27 cellular contexts compared by ENCODE assay signal in the genomic region with DNA sequence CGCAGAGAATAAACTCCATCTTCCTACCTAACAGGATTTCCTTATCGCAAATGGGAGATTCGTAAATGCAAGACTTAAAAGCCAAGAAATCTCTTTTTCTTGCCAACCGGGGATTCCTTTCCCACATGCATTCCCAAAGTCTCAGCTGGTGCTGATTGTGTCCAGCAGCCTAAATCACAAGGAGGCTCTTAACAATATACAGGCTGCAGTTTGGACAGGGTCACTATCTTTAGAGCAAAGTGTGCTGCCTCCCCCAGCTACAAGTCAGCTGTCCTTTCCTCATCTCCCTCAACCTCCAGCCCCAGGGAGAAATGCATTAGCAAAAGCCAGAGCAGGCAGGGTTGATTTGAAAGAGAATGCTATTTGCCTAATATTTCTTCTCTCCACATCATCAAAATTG.
"Had no signal": no experiment of that assay in that cellular context is flagged by ENCODE, and none has a peak within 500 bp of the region (broad histone marks: within the 10 kb centered on the region; RNA-seq: fewer than 3 reads in every experiment).

No MANE protein-coding gene starts in this region.

- ATAC-seq: activated T-cell treated with anti-CD3 and anti-CD28 coated beads, Interleukin-2, amount 50 U/mL, for 72 hours; body of pancreas; Panc1; Right ventricle myocardium inferior had no signal

- H3K4me1 ChIP-seq: body of pancreas had no signal

- FAIRE-seq: bronchial epithelial cell had no signal

- H3K9me3 ChIP-seq: body of pancreas had no signal

- H3K27ac Mint-ChIP-seq: activated B cell treated with CpG ODN at 0.5 μM for 24 hours; activated CD4-positive, alpha-beta memory T cell treated with anti-CD3 and anti-CD28 coated beads, Interleukin-2, amount 10 ng/mL, durations not matched to agents 7 days and 5 days; activated naive CD8-positive, alpha-beta T cell treated with anti-CD3 and anti-CD28 coated beads, Interleukin-2, amount 10 ng/mL, durations not matched to agents 7 days and 5 days; activated T-cell treated with anti-CD3 and anti-CD28 coated beads, Interleukin-2, amount 50 U/mL, for 72 hours; T-helper 1 cell treated with Interleukin-12 subunit alpha and Interleukin-12 subunit beta and Interleukin-4 antibody, amounts not matched to agents 30 μg/mL and 1 μg/mL, for 36 hours had no signal

- H3K4me3 Mint-ChIP-seq: activated B cell treated with CpG ODN at 0.5 μM for 24 hours; activated CD4-positive, alpha-beta memory T cell treated with anti-CD3 and anti-CD28 coated beads, Interleukin-2, amount 10 ng/mL, durations not matched to agents 7 days and 5 days; activated naive CD8-positive, alpha-beta T cell treated with anti-CD3 and anti-CD28 coated beads, Interleukin-2, amount 10 ng/mL, durations not matched to agents 7 days and 5 days; activated T-cell treated with anti-CD3 and anti-CD28 coated beads, Interleukin-2, amount 50 U/mL, for 72 hours; T-helper 1 cell treated with Interleukin-12 subunit alpha and Interleukin-12 subunit beta and Interleukin-4 antibody, amounts not matched to agents 30 μg/mL and 1 μg/mL, for 36 hours had no signal

- H3K27me3 Mint-ChIP-seq: activated B cell treated with CpG ODN at 0.5 μM for 24 hours; activated CD4-positive, alpha-beta memory T cell treated with anti-CD3 and anti-CD28 coated beads, Interleukin-2, amount 10 ng/mL, durations not matched to agents 7 days and 5 days; activated naive CD8-positive, alpha-beta T cell treated with anti-CD3 and anti-CD28 coated beads, Interleukin-2, amount 10 ng/mL, durations not matched to agents 7 days and 5 days had no signal

- H3K36me3 Mint-ChIP-seq: activated naive CD8-positive, alpha-beta T cell treated with anti-CD3 and anti-CD28 coated beads, Interleukin-2, amount 10 ng/mL, durations not matched to agents 7 days and 5 days had no signal

- DNase-seq: activated B cell treated with CpG ODN at 0.5 μM for 24 hours; activated CD4-positive, alpha-beta memory T cell treated with anti-CD3 and anti-CD28 coated beads, Interleukin-2, amount 10 ng/mL, durations not matched to agents 7 days and 5 days; activated CD4-positive, alpha-beta T cell treated with anti-CD3 and anti-CD28 coated beads, Interleukin-2, amount 50 U/mL, for 1 hour; activated naive CD4-positive, alpha-beta T cell treated with anti-CD3 and anti-CD28 coated beads, Interleukin-2, amount 50 U/mL, for 16 hours; activated naive CD8-positive, alpha-beta T cell treated with anti-CD3 and anti-CD28 coated beads, Interleukin-2, amount 10 ng/mL, durations not matched to agents 7 days and 5 days; activated T-cell treated with anti-CD3 and anti-CD28 coated beads for 4 hours; activated T-cell treated with anti-CD3 and anti-CD28 coated beads, Interleukin-2, amount 50 U/mL, for 72 hours; aorta; body of pancreas; MM.1S; NCI-H1105; NCI-H1436; NCI-H1694 treated with DMSO at 0.1 percent for 48 hours; NCI-H2029 treated with DMSO at 0.1 percent for 48 hours; NCI-H345; NCI-H510A; NCI-H526 treated with DMSO at 0.1 percent for 48 hours; NK-92 treated with Interleukin-12 subunit alpha and Interleukin-12 subunit beta, amount 100 ng/mL, for 24 hours; OCI-M1; RPMI8226; SW 1271 had no signal

- H3K4me2 ChIP-seq: KMS-11 had no signal

- H3K9me3 Mint-ChIP-seq: activated B cell treated with CpG ODN at 0.5 μM for 24 hours; activated CD4-positive, alpha-beta memory T cell treated with anti-CD3 and anti-CD28 coated beads, Interleukin-2, amount 10 ng/mL, durations not matched to agents 7 days and 5 days; activated naive CD8-positive, alpha-beta T cell treated with anti-CD3 and anti-CD28 coated beads, Interleukin-2, amount 10 ng/mL, durations not matched to agents 7 days and 5 days; T-helper 1 cell treated with Interleukin-12 subunit alpha and Interleukin-12 subunit beta and Interleukin-4 antibody, amounts not matched to agents 30 μg/mL and 1 μg/mL, for 36 hours had no signal

- H3K4me3 ChIP-seq: body of pancreas, SK-N-MC had no signal

- H3K27ac ChIP-seq: body of pancreas, KMS-11, SK-N-MC had no signal

- H3K9ac ChIP-seq: KMS-11 had no signal

- H3K4me1 Mint-ChIP-seq: activated B cell treated with CpG ODN at 0.5 μM for 24 hours; activated CD4-positive, alpha-beta memory T cell treated with anti-CD3 and anti-CD28 coated beads, Interleukin-2, amount 10 ng/mL, durations not matched to agents 7 days and 5 days; activated naive CD8-positive, alpha-beta T cell treated with anti-CD3 and anti-CD28 coated beads, Interleukin-2, amount 10 ng/mL, durations not matched to agents 7 days and 5 days had no signal

- H3K27me3 ChIP-seq: body of pancreas had no signal
